In the genomic region with DNA sequence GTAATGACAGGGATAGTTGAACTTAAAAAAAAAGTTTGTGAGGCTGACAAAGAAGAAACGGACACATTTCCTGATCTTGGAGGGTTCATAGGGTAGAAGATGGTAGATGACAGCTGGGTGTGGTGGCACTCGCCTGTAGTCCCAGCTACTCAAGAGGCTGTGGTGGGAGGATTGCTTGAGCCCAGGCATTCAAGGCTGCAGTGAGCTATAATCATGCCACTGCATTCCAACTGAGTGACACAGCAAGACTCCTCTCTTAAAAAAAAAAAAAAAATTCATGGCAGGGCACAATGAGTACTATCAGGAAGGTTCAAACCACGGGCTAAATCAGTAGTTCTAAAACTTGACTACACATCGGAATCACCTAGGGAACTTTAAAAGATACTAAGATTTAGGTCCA, we compare ENCODE assay signal across 8 cellular contexts. TPM values are rescaled to one million over a fixed set of nuclear protein-coding genes. Genes with fewer than 3 reads are reported as not detected.
A peak's percentile ranks its signal among the peaks of the same experiment; 100 is the strongest.
DNase-seq lines count a peak whose midpoint lies in the region; ATAC-seq and TF ChIP-seq lines count a peak whose summit lies in the region.

No MANE protein-coding gene starts in this region.

- H3K4me3 ChIP-seq in WI38 (ENCODE audit: low read depth, low read length), result peak overlapping the region; percentile 79
- peak overlapping the region; percentile 79 to 89 for H3K4me3 ChIP-seq in gastroesophageal sphincter
- peak overlapping the region; percentile 81 for H3K4me3 ChIP-seq in skeletal muscle cell (ENCODE audit: low read depth, low read length)

- no peak for TF ChIP-seq EP300 in gastroesophageal sphincter (IDR thresholded peaks at IDR 0.05)

- DNase-seq in NOMO-1 treated with dmso at 0.1 percent for 144 hours (lab: John Stamatoyannopoulos, UW; ENCODE audit: unreplicated experiment), result peak; percentile 18
- DNase-seq in NOMO-1 treated with DMSO at 0.1 percent for 48 hours (lab: John Stamatoyannopoulos, UW; ENCODE audit: unreplicated experiment), result no peak
- DNase-seq in skeletal muscle cell (ENCODE audit: low read depth), result peak; percentile 44
- DNase-seq in AG08395 (ENCODE audit: low spot score), result no peak

- TF ChIP-seq CTCF in WI38 (IDR thresholded peaks at IDR 0.05; ENCODE audit: low read depth, low read length) (no peak), gastroesophageal sphincter (IDR thresholded peaks at IDR 0.05) (no peak)

- H3K36me3 ChIP-seq in gastroesophageal sphincter, result no peaks in the 10 kb centered on the region

- H3K9me3 ChIP-seq in gastroesophageal sphincter, result no peaks in the 10 kb centered on the region

- H3K27me3 ChIP-seq in gastroesophageal sphincter, result no peaks in the 10 kb centered on the region

- ATAC-seq in gastroesophageal sphincter, result peak; percentile 13
- no peak for ATAC-seq in HG03039 (IDR thresholded peaks at IDR 0.05; ENCODE audit: unreplicated experiment)
- ATAC-seq in HG03432 (IDR thresholded peaks at IDR 0.05; ENCODE audit: unreplicated experiment), result no peak

- 12 to 34% methylated on average over 4 of the region's 4 CpGs for WGBS in gastroesophageal sphincter (ENCODE audit: low coverage in 1 of 2), 2 donors

- peak overlapping the region; percentile 95 to 100 (median 98) for H3K27ac ChIP-seq in gastroesophageal sphincter

- H3K4me1 ChIP-seq in gastroesophageal sphincter, result peaks cover 0 to 80% (median 24%) of the 10 kb centered on the region in 3 donors

- TF ChIP-seq POLR2A in gastroesophageal sphincter (IDR thresholded peaks at IDR 0.05), result peak; percentile 38 to 48

RNA-seq across cellular contexts. Expression of a gene that starts 2.0 kb away (rescaled TPM):
- total RNA-seq in gastroesophageal sphincter, result 10 to 100 TPM; 17.4 to 33.2 (median 22.1) TPM

RNA-seq across cellular contexts. Expression of a gene that starts 44.4 kb away (rescaled TPM):
- 100 to 1,000 TPM; 299 to 991 (median 620) TPM for total RNA-seq in gastroesophageal sphincter

Comparison
In these comparisons a context has a peak if more than half of its experiments do, and no peak if none do; other contexts are left out.
1. DNase-seq: peak in NOMO-1 treated with dmso at 0.1 percent for 144 hours (single experiment) and skeletal muscle cell (single experiment); none in NOMO-1 treated with DMSO at 0.1 percent for 48 hours (single experiment) and AG08395 (single experiment).
2. Peak in every context shown above with its lines, with median percentiles within 50 percentile points of each other: H3K4me3 ChIP-seq.